21 cellular contexts compared by ENCODE assay signal in genomic region chr13:65912516-65912915, GRCh38.
"Had no signal": no experiment of that assay in that cellular context is flagged by ENCODE, and none has a peak within 500 bp of the region (broad histone marks: within the 10 kb centered on the region; RNA-seq: fewer than 3 reads in every experiment).

No MANE protein-coding gene starts in this region.

- H3K27me3 ChIP-seq: body of pancreas, right lobe of liver, spleen, thyroid gland had no signal

- H3K9me3 Mint-ChIP-seq: endodermal cell had no signal

- H3K27ac ChIP-seq: body of pancreas, parathyroid adenoma, right lobe of liver, spleen, thyroid gland had no signal

- ATAC-seq: activated CD8-positive, alpha-beta memory T cell treated with anti-CD3 and anti-CD28 coated beads, Interleukin-2, amount 10 ng/mL, durations not matched to agents 7 days and 5 days; body of pancreas; natural killer cell; stimulated activated memory B cell treated with anti-CD40 and anti-IgM and Interleukin-4, amounts not matched to agents 10 μg/mL and 1 μg/mL and 100 μg/mL, for 72 hours; T-cell had no signal

- H3K4me3 ChIP-seq: body of pancreas, right lobe of liver, spleen, thyroid gland had no signal

- H3K4me1 Mint-ChIP-seq: activated B cell treated with CpG ODN at 0.5 μM for 24 hours; activated CD4-positive, alpha-beta memory T cell treated with anti-CD3 and anti-CD28 coated beads, Interleukin-2, amount 10 ng/mL, durations not matched to agents 7 days and 5 days; activated CD8-positive, alpha-beta memory T cell treated with anti-CD3 and anti-CD28 coated beads, Interleukin-2, amount 10 ng/mL, durations not matched to agents 7 days and 5 days; activated naive CD8-positive, alpha-beta T cell treated with anti-CD3 and anti-CD28 coated beads for 36 hours; immature natural killer cell; natural killer cell; stimulated activated memory B cell treated with anti-CD40 and anti-IgM and Interleukin-4, amounts not matched to agents 10 μg/mL and 1 μg/mL and 100 μg/mL, for 72 hours; T-cell had no signal

- H3K9ac ChIP-seq: parathyroid adenoma had no signal

- H3K36me3 Mint-ChIP-seq: activated CD8-positive, alpha-beta memory T cell treated with anti-CD3 and anti-CD28 coated beads, Interleukin-2, amount 10 ng/mL, durations not matched to agents 7 days and 5 days; activated naive CD8-positive, alpha-beta T cell treated with anti-CD3 and anti-CD28 coated beads for 36 hours; immature natural killer cell; natural killer cell; stimulated activated memory B cell treated with anti-CD40 and anti-IgM and Interleukin-4, amounts not matched to agents 10 μg/mL and 1 μg/mL and 100 μg/mL, for 72 hours; T-cell had no signal

- H3K36me3 ChIP-seq: right lobe of liver, spleen, thyroid gland had no signal

- H3K27me3 Mint-ChIP-seq: activated B cell treated with CpG ODN at 0.5 μM for 24 hours; activated CD4-positive, alpha-beta memory T cell treated with anti-CD3 and anti-CD28 coated beads, Interleukin-2, amount 10 ng/mL, durations not matched to agents 7 days and 5 days; activated CD8-positive, alpha-beta memory T cell treated with anti-CD3 and anti-CD28 coated beads, Interleukin-2, amount 10 ng/mL, durations not matched to agents 7 days and 5 days; activated naive CD8-positive, alpha-beta T cell treated with anti-CD3 and anti-CD28 coated beads for 36 hours; stimulated activated memory B cell treated with anti-CD40 and anti-IgM and Interleukin-4, amounts not matched to agents 10 μg/mL and 1 μg/mL and 100 μg/mL, for 72 hours; T-cell had no signal

- H3K79me2 ChIP-seq: parathyroid adenoma had no signal

- H3K4me3 Mint-ChIP-seq: activated B cell treated with CpG ODN at 0.5 μM for 24 hours; activated CD4-positive, alpha-beta memory T cell treated with anti-CD3 and anti-CD28 coated beads, Interleukin-2, amount 10 ng/mL, durations not matched to agents 7 days and 5 days; activated CD8-positive, alpha-beta memory T cell treated with anti-CD3 and anti-CD28 coated beads, Interleukin-2, amount 10 ng/mL, durations not matched to agents 7 days and 5 days; activated naive CD8-positive, alpha-beta T cell treated with anti-CD3 and anti-CD28 coated beads for 36 hours; endodermal cell; immature natural killer cell; natural killer cell; stimulated activated memory B cell treated with anti-CD40 and anti-IgM and Interleukin-4, amounts not matched to agents 10 μg/mL and 1 μg/mL and 100 μg/mL, for 72 hours; T-cell had no signal

- H3K9me3 ChIP-seq: body of pancreas, right lobe of liver, thyroid gland had no signal

- H2AFZ ChIP-seq: parathyroid adenoma had no signal

- H3K27ac Mint-ChIP-seq: activated B cell treated with CpG ODN at 0.5 μM for 24 hours; activated CD4-positive, alpha-beta memory T cell treated with anti-CD3 and anti-CD28 coated beads, Interleukin-2, amount 10 ng/mL, durations not matched to agents 7 days and 5 days; activated CD8-positive, alpha-beta memory T cell treated with anti-CD3 and anti-CD28 coated beads, Interleukin-2, amount 10 ng/mL, durations not matched to agents 7 days and 5 days; activated naive CD8-positive, alpha-beta T cell treated with anti-CD3 and anti-CD28 coated beads for 36 hours; endodermal cell; immature natural killer cell; natural killer cell; stimulated activated memory B cell treated with anti-CD40 and anti-IgM and Interleukin-4, amounts not matched to agents 10 μg/mL and 1 μg/mL and 100 μg/mL, for 72 hours; T-cell had no signal

- H3K4me1 ChIP-seq: body of pancreas, parathyroid adenoma, right lobe of liver, spleen, thyroid gland had no signal

- FAIRE-seq: colon had no signal

- DNase-seq: activated B cell treated with CpG ODN at 0.5 μM for 24 hours; activated CD4-positive, alpha-beta memory T cell treated with anti-CD3 and anti-CD28 coated beads, Interleukin-2, amount 10 ng/mL, durations not matched to agents 7 days and 5 days; activated CD4-positive, alpha-beta T cell treated with anti-CD3 and anti-CD28 coated beads for 48 hours; activated CD8-positive, alpha-beta memory T cell treated with anti-CD3 and anti-CD28 coated beads, Interleukin-2, amount 10 ng/mL, durations not matched to agents 7 days and 5 days; activated naive CD8-positive, alpha-beta T cell treated with anti-CD3 and anti-CD28 coated beads for 36 hours; body of pancreas; central memory CD4-positive, alpha-beta T cell; endodermal cell; erythroblast; immature natural killer cell; mesendoderm; natural killer cell; right lobe of liver; spleen; stimulated activated CD4-positive, alpha-beta T cell treated with anti-CD3 and anti-CD28 coated beads, Interleukin-4, amount 100 ng/mL, for 4 hours; T-cell; T-helper 9 cell; thyroid gland had no signal
